In the genomic region with DNA sequence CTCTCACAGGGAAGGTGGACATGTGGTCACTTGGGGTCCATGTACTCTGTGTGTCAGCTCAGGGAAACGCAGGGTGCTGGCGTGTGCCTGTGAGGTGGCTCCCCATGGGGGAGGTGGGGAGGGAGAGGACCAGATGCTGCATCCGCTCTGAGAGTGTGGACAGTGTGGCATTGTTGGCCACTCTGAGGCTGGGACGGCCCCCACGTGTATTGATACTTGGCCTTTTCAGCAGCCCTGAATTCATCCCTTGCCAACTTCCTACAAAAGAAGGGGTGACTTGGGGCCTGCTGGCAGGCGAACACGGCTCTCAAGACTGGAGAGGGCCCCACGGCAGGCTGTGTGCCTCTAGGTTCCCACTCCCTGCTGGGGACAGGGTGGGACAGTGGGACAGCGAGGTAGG, we compare ENCODE assay signal across 14 cellular contexts.
A peak's percentile ranks its signal among the peaks of the same experiment; 100 is the strongest.
DNase-seq lines count a peak whose midpoint lies in the region; ATAC-seq and TF ChIP-seq lines count a peak whose summit lies in the region.
"Had no signal": no experiment of that assay in that cellular context is flagged by ENCODE, and none has a peak within 500 bp of the region (broad histone marks: within the 10 kb centered on the region; RNA-seq: fewer than 3 reads in every experiment).

No MANE protein-coding gene starts in this region.

- H3K36me3 Mint-ChIP-seq in activated T-cell treated with anti-CD3 and anti-CD28 coated beads, Interleukin-2, amount 50 U/mL, for 72 hours (ENCODE audit: insufficient read depth in 2 of 2), result no peaks in the 10 kb centered on the region
- H3K36me3 Mint-ChIP-seq in activated naive CD8-positive, alpha-beta T cell treated with anti-CD3 and anti-CD28 coated beads, Interleukin-2, amount 50 U/mL, for 24 hours (ENCODE audit: low read depth), result peaks cover 2% of the 10 kb centered on the region
- no peaks in the 10 kb centered on the region for H3K36me3 Mint-ChIP-seq in immature natural killer cell

- H3K4me3 Mint-ChIP-seq in activated T-cell treated with anti-CD3 and anti-CD28 coated beads, Interleukin-2, amount 50 U/mL, for 72 hours, result no peak overlapping the region
- no peak overlapping the region for H3K4me3 Mint-ChIP-seq in activated naive CD8-positive, alpha-beta T cell treated with anti-CD3 and anti-CD28 coated beads, Interleukin-2, amount 50 U/mL, for 24 hours
- peak overlapping the region in 3 of 5 donors; percentile 62 to 95 (median 89) for H3K4me3 Mint-ChIP-seq in immature natural killer cell

- peaks cover 0 to 4% (median 0%) of the 10 kb centered on the region in 6 donors for H3K36me3 ChIP-seq in spleen
- H3K36me3 ChIP-seq in right atrium auricular region, result no peaks in the 10 kb centered on the region
- no peaks in the 10 kb centered on the region for H3K36me3 ChIP-seq in thyroid gland
- H3K36me3 ChIP-seq: left lung had no signal

- peak overlapping the region in 5 of 8 donors; percentile 2 to 95 (median 88) for H3K27ac ChIP-seq in spleen
- H3K27ac ChIP-seq in right atrium auricular region, result no peak overlapping the region
- H3K27ac ChIP-seq in thyroid gland, result no peak overlapping the region
- H3K27ac ChIP-seq: left lung had no signal

- no peak for ATAC-seq in activated T-cell treated with anti-CD3 and anti-CD28 coated beads, Interleukin-2, amount 50 U/mL, for 72 hours (replicated peaks in 1 of 2)
- ATAC-seq in activated naive CD8-positive, alpha-beta T cell treated with anti-CD3 and anti-CD28 coated beads, Interleukin-2, amount 50 U/mL, for 24 hours, result no peak
- ATAC-seq: left lung; stimulated activated naive CD8-positive, alpha-beta T cell treated with anti-CD3 and anti-CD28 coated beads, Interleukin-15, amount 100 ng/mL, for 72 hours had no signal

- H3K4me3 ChIP-seq in spleen (no peak overlapping the region), right atrium auricular region (no peak overlapping the region), thyroid gland (replicated peaks in 1 of 3) (no peak overlapping the region)
- H3K4me3 ChIP-seq: left lung had no signal

- DNase-seq in activated T-cell treated with anti-CD3 and anti-CD28 coated beads, Interleukin-2, amount 50 U/mL, for 72 hours, result no peak
- DNase-seq in activated T-cell treated with anti-CD3 and anti-CD28 coated beads, Interleukin-2, amount 50 U/mL, for 48 hours, result no peak
- no peak for DNase-seq in activated naive CD8-positive, alpha-beta T cell treated with anti-CD3 and anti-CD28 coated beads, Interleukin-2, amount 50 U/mL, for 24 hours
- DNase-seq in immature natural killer cell (no peak), spleen (no peak), right atrium auricular region (ENCODE audit: low spot score) (no peak), thyroid gland (no peak), GM19238 (ENCODE audit: insufficient read length, low spot score) (no peak)
- DNase-seq: activated gamma-delta T cell treated with Interleukin-2 at 50 U/mL for 16 hours; GF-D8; Karpas-422; stimulated activated naive CD8-positive, alpha-beta T cell treated with anti-CD3 and anti-CD28 coated beads, Interleukin-15, amount 100 ng/mL, for 72 hours had no signal

- TF ChIP-seq CTCF in spleen (IDR thresholded peaks at IDR 0.05 in 8 of 11, conservative IDR thresholded peaks at IDR 0.05 in 3 of 11), result no peak
- TF ChIP-seq CTCF in right atrium auricular region (IDR thresholded peaks at IDR 0.05), result no peak
- TF ChIP-seq CTCF in thyroid gland (IDR thresholded peaks at IDR 0.05), result no peak

- intact Hi-C loops in spleen (cut with DNase I; ENCODE audit: low total_unique reads), result no loop called here
- intact Hi-C loops in thyroid gland (cut with DNase I), result no loop called here

- no peak for TF ChIP-seq POLR2A in spleen (IDR thresholded peaks at IDR 0.05)
- TF ChIP-seq POLR2A in thyroid gland (IDR thresholded peaks at IDR 0.05), result no peak

- H3K9me3 ChIP-seq in spleen, result no peaks in the 10 kb centered on the region
- H3K9me3 ChIP-seq in right atrium auricular region, result no peaks in the 10 kb centered on the region
- no peaks in the 10 kb centered on the region for H3K9me3 ChIP-seq in thyroid gland
- H3K9me3 ChIP-seq: left lung had no signal

- H3K4me1 ChIP-seq in spleen (peaks cover 28 to 72% (median 46%) of the 10 kb centered on the region in 6 donors), right atrium auricular region (peaks cover 0 to 24% of the 10 kb centered on the region in 2 donors), thyroid gland (peaks cover 0 to 23% of the 10 kb centered on the region in 2 donors)

- H3K9me3 Mint-ChIP-seq in activated T-cell treated with anti-CD3 and anti-CD28 coated beads, Interleukin-2, amount 50 U/mL, for 72 hours, result no peaks in the 10 kb centered on the region
- no peaks in the 10 kb centered on the region for H3K9me3 Mint-ChIP-seq in activated naive CD8-positive, alpha-beta T cell treated with anti-CD3 and anti-CD28 coated beads, Interleukin-2, amount 50 U/mL, for 24 hours
- no peaks in the 10 kb centered on the region for H3K9me3 Mint-ChIP-seq in immature natural killer cell
- H3K9me3 Mint-ChIP-seq: stimulated activated naive CD8-positive, alpha-beta T cell treated with anti-CD3 and anti-CD28 coated beads, Interleukin-15, amount 100 ng/mL, for 72 hours had no signal

- WGBS in spleen, 5 donors, result 78 to 93% (median 87%) methylated on average over 9 of the region's 9 CpGs
- WGBS in thyroid gland, 2 donors, result 89 to 90% methylated on average over 7 to 9 of the region's 9 CpGs

- peak overlapping the region; percentile 97 for H3K27ac Mint-ChIP-seq in activated T-cell treated with anti-CD3 and anti-CD28 coated beads, Interleukin-2, amount 50 U/mL, for 72 hours
- H3K27ac Mint-ChIP-seq in activated naive CD8-positive, alpha-beta T cell treated with anti-CD3 and anti-CD28 coated beads, Interleukin-2, amount 50 U/mL, for 24 hours, result peak overlapping the region; percentile 99
- peak overlapping the region; percentile 95 to 100 (median 99) for H3K27ac Mint-ChIP-seq in immature natural killer cell

- no peaks in the 10 kb centered on the region for H3K27me3 ChIP-seq in spleen (replicated peaks in 1 of 7)
- H3K27me3 ChIP-seq in right atrium auricular region, result no peaks in the 10 kb centered on the region
- no peaks in the 10 kb centered on the region for H3K27me3 ChIP-seq in thyroid gland
- H3K27me3 ChIP-seq: left lung had no signal

- no peaks in the 10 kb centered on the region for H3K27me3 Mint-ChIP-seq in activated T-cell treated with anti-CD3 and anti-CD28 coated beads, Interleukin-2, amount 50 U/mL, for 72 hours (ENCODE audit: low read depth)
- H3K27me3 Mint-ChIP-seq in activated naive CD8-positive, alpha-beta T cell treated with anti-CD3 and anti-CD28 coated beads, Interleukin-2, amount 50 U/mL, for 24 hours, result no peaks in the 10 kb centered on the region
- peaks cover 5 to 8% (median 7%) of the 10 kb centered on the region in 3 donors for H3K27me3 Mint-ChIP-seq in immature natural killer cell (ENCODE audit: low read depth in 3 of 3)
- H3K27me3 Mint-ChIP-seq: progenitor cell of endocrine pancreas; stimulated activated naive CD8-positive, alpha-beta T cell treated with anti-CD3 and anti-CD28 coated beads, Interleukin-15, amount 100 ng/mL, for 72 hours had no signal

- H3K4me1 Mint-ChIP-seq in activated T-cell treated with anti-CD3 and anti-CD28 coated beads, Interleukin-2, amount 50 U/mL, for 72 hours (ENCODE audit: low read depth), result peaks cover 74% of the 10 kb centered on the region
- peaks cover 64% of the 10 kb centered on the region for H3K4me1 Mint-ChIP-seq in activated naive CD8-positive, alpha-beta T cell treated with anti-CD3 and anti-CD28 coated beads, Interleukin-2, amount 50 U/mL, for 24 hours
- peaks cover 73 to 77% of the 10 kb centered on the region in 2 donors for H3K4me1 Mint-ChIP-seq in immature natural killer cell

Comparison
In these comparisons a context has a peak if more than half of its experiments do, and no peak if none do; other contexts are left out.
1. H3K4me3 Mint-ChIP-seq: peak in immature natural killer cell (3 of 5); none in activated T-cell treated with anti-CD3 and anti-CD28 coated beads, Interleukin-2, amount 50 U/mL, for 72 hours (0 of 2) and activated naive CD8-positive, alpha-beta T cell treated with anti-CD3 and anti-CD28 coated beads, Interleukin-2, amount 50 U/mL, for 24 hours (single experiment).
2. H3K27ac ChIP-seq: peak in spleen (5 of 8); none in right atrium auricular region (0 of 2) and thyroid gland (0 of 3).
3. Peak in every context shown above with its lines, with median percentiles within 50 percentile points of each other: H3K27ac Mint-ChIP-seq.